In the genomic region with DNA sequence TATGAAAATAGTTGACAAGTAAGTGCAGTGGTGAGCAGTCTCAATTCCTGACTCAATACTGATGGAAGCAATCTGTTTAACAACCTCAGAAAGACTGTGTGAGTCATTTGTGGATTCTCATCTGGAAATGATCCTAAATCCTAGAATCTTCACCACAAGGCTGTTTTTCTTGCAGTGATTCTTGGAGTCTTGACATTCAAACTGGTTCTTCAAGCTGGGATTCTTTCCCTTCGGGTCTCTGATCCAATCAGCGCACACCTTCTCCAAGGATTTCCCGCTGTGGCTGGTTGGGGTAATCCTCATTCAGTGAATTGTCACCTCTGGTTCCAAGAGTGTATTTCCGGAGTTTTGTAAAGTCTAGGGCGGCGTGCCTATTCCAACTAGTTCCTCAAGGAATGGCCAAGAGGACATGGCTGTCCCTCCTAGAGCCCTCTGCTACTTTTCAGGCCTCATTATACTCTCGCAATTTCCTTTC, we compare ENCODE assay signal across 9 cellular contexts. TPM values are rescaled to one million over a fixed set of nuclear protein-coding genes. Genes with fewer than 3 reads are reported as not detected.
DNase-seq lines count a peak whose midpoint lies in the region; ATAC-seq and TF ChIP-seq lines count a peak whose summit lies in the region.
"Had no signal": no experiment of that assay in that cellular context is flagged by ENCODE, and none has a peak within 500 bp of the region (broad histone marks: within the 10 kb centered on the region; RNA-seq: fewer than 3 reads in every experiment).

No MANE protein-coding gene starts in this region.

- H4K8ac ChIP-seq in IMR-90 (ENCODE audit: low read depth in 2 of 2, low read length in 2 of 2) = peak overlapping the region in 1 of 2 experiments; percentile 48; a peak in 2 of 4 replicates

- peak overlapping the region; percentile 97 for H2BK5ac ChIP-seq in IMR-90 (ENCODE audit: low read depth, low read length, poor library complexity, severe bottlenecking)

- H3K4me3 ChIP-seq in IMR-90 (ENCODE audit: insufficient read depth, low read depth, low read length) (peak overlapping the region; percentile 5; the same call in 1 of the 2 replicates), esophagus muscularis mucosa (no peak overlapping the region), skeletal muscle tissue (ENCODE audit: low read length in 3 of 3) (no peak overlapping the region)
- H3K4me3 ChIP-seq: prostate gland had no signal

- DNase-seq in IMR-90 (peak; percentile 97), esophagus muscularis mucosa (ENCODE audit: extremely low spot score) (no peak), NCI-H1436 treated with DMSO at 0.1 percent for 48 hours (lab: John Stamatoyannopoulos, UW) (no peak), CD14-positive monocyte (ENCODE audit: low spot score) (no peak), AML-193 (lab: John Stamatoyannopoulos, UW) (no peak)
- DNase-seq in T-helper 2 cell treated with Interferon-gamma antibody and Interleukin-4, amounts not matched to agents 5 μg/mL and 100 μg/mL, for 36 hours (ENCODE audit: low spot score) = no peak

- peak overlapping the region; percentile 12; the same call in 1 of the 2 replicates for H2AK5ac ChIP-seq in IMR-90 (ENCODE audit: low read depth, low read length)

- H3K27me3 ChIP-seq in IMR-90 (ENCODE audit: control insufficient read depth, insufficient read depth, low read length) (no peaks in the 10 kb centered on the region), esophagus muscularis mucosa (no peaks in the 10 kb centered on the region), skeletal muscle tissue (ENCODE audit: control insufficient read depth in 3 of 3, insufficient read depth in 3 of 3, low read length in 3 of 3) (no peaks in the 10 kb centered on the region)

- no peak for TF ChIP-seq EP300 in esophagus muscularis mucosa (IDR thresholded peaks at IDR 0.05)

- no peak for TF ChIP-seq POLR2A in IMR-90 (IDR thresholded peaks at IDR 0.05; ENCODE audit: low read depth, low read length)
- TF ChIP-seq POLR2A in esophagus muscularis mucosa (IDR thresholded peaks at IDR 0.05; ENCODE audit: low read depth) = no peak

- TF ChIP-seq RAD21 in IMR-90 (IDR thresholded peaks at IDR 0.05; ENCODE audit: low read length) = peak; percentile 16; the same call in 1 of the 2 replicates

- peak overlapping the region; percentile 26; the same call in 1 of the 2 replicates for H2BK20ac ChIP-seq in IMR-90 (ENCODE audit: low read depth, low read length)

- H3K27ac Mint-ChIP-seq in T-helper 2 cell treated with Interferon-gamma antibody and Interleukin-4, amounts not matched to agents 5 μg/mL and 100 μg/mL, for 36 hours = no peak overlapping the region
- peak overlapping the region in 2 of 7 donors; percentile 49 to 55 for H3K27ac Mint-ChIP-seq in CD14-positive monocyte

- H3K18ac ChIP-seq in IMR-90 (ENCODE audit: low read depth, low read length) = peak overlapping the region; percentile 37

- peak overlapping the region; percentile 11; the same call in 1 of the 2 replicates for H4K5ac ChIP-seq in IMR-90 (ENCODE audit: low read depth, low read length)

- peak overlapping the region; percentile 17; the same call in 2 of the 3 replicates for H2BK15ac ChIP-seq in IMR-90 (ENCODE audit: low read depth, low read length)

- H3K9ac ChIP-seq in IMR-90 (ENCODE audit: low read depth, low read length) (peak overlapping the region; percentile 22), skeletal muscle tissue (ENCODE audit: low read depth in 1 of 3, low read length in 3 of 3) (no peak overlapping the region)

- intact Hi-C loops in IMR-90 (cut with micrococcal nuclease) = loop anchor here (1.0 to 2.0 kb wide), 7 partner anchors 24 to 162 kb away; no protein-coding TSS in a partner anchor
- intact Hi-C loops in esophagus muscularis mucosa (cut with DNase I) = loop anchor here (1.0 kb wide), 1 partner anchor 61 kb away; no protein-coding TSS in a partner anchor
- intact Hi-C loops in CD14-positive monocyte (cut with micrococcal nuclease) = loop anchor here (1.0 to 10.0 kb wide), 6 partner anchors 32 to 134 kb away; a partner anchor contains a TSS

- peak overlapping the region; percentile 1; the same call in 1 of the 2 replicates for H3K23ac ChIP-seq in IMR-90 (ENCODE audit: low read depth, low read length)

- in situ Hi-C loops in IMR-90 (cut with MboI; ENCODE audit: low sequenced_read_pairs) = loop anchor here (10.0 kb wide), 1 partner anchor 140 kb away; no protein-coding TSS in a partner anchor

- ATAC-seq in GM19328 (IDR thresholded peaks at IDR 0.05; ENCODE audit: unreplicated experiment) (peak; percentile 6), IMR-90 (ENCODE audit: low read depth) (peak; percentile 58)

- peak overlapping the region; percentile 27 for H3K4ac ChIP-seq in IMR-90 (ENCODE audit: low read depth, low read length)

- H3K9me3 ChIP-seq in IMR-90 (ENCODE audit: control insufficient read depth, insufficient read depth, low read length) = peaks cover 5% of the 10 kb centered on the region
- H3K9me3 ChIP-seq in esophagus muscularis mucosa = peaks cover 0 to 8% (median 2%) of the 10 kb centered on the region in 4 donors
- H3K9me3 ChIP-seq in skeletal muscle tissue (ENCODE audit: control insufficient read depth in 3 of 3, low read length in 3 of 3) = peaks cover 0 to 2% (median 0%) of the 10 kb centered on the region in 3 donors
- H3K9me3 ChIP-seq: prostate gland had no signal

- no peaks in the 10 kb centered on the region for H4K20me1 ChIP-seq in IMR-90 (ENCODE audit: insufficient read depth, low read length)

- H4K91ac ChIP-seq in IMR-90 (ENCODE audit: insufficient read depth, low read depth, low read length) = no peak overlapping the region

- TF ChIP-seq CTCF in IMR-90 (conservative IDR thresholded peaks at IDR 0.05; ENCODE audit: low read depth, low read length) = no peak
- no peak for TF ChIP-seq CTCF in esophagus muscularis mucosa (IDR thresholded peaks at IDR 0.05)
- TF ChIP-seq CTCF in CD14-positive monocyte (IDR thresholded peaks at IDR 0.05) = no peak

- 0 out of 2 replicates have a peak, but pooled peaks cover 4% of the 10 kb centered on the region for H3K9me1 ChIP-seq in IMR-90 (ENCODE audit: insufficient read depth, low read length)

- H2AK9ac ChIP-seq in IMR-90 (replicated peaks; ENCODE audit: low read depth, low read length, poor library complexity) = no peak overlapping the region

- peaks cover 3% of the 10 kb centered on the region for H3K36me3 Mint-ChIP-seq in T-helper 2 cell treated with Interferon-gamma antibody and Interleukin-4, amounts not matched to agents 5 μg/mL and 100 μg/mL, for 36 hours (ENCODE audit: low read depth)
- H3K36me3 Mint-ChIP-seq in CD14-positive monocyte = peaks cover 0 to 1% of the 10 kb centered on the region in 2 donors

- H3K27ac ChIP-seq in IMR-90 (ENCODE audit: insufficient read depth, low read length) (peak overlapping the region; percentile 72), esophagus muscularis mucosa (replicated peaks in 1 of 4) (peak overlapping the region; percentile 42 to 69 (median 49)), skeletal muscle tissue (ENCODE audit: low read depth, low read length) (peak overlapping the region; percentile 28)

- no TSS peak for BruUV-seq in IMR-90 (replicated peaks; lab: Mats Ljungman, UMichigan)

- dilution Hi-C loops in IMR-90 (cut with HindIII; ENCODE audit: low sequenced_read_pairs, unreplicated experiment) = no loop called here

- H3K27me3 Mint-ChIP-seq in T-helper 2 cell treated with Interferon-gamma antibody and Interleukin-4, amounts not matched to agents 5 μg/mL and 100 μg/mL, for 36 hours (ENCODE audit: low read depth) = no peaks in the 10 kb centered on the region
- peaks cover 0 to 5% (median 0%) of the 10 kb centered on the region in 3 donors for H3K27me3 Mint-ChIP-seq in CD14-positive monocyte (ENCODE audit: low read depth in 3 of 3)

- peak overlapping the region; percentile 63 for H3K4me2 ChIP-seq in IMR-90 (ENCODE audit: low read depth, low read length)

- no peaks in the 10 kb centered on the region for H3K79me1 ChIP-seq in IMR-90 (ENCODE audit: low read depth in 1 of 2, low read length in 2 of 2)

- H3K56ac ChIP-seq in IMR-90 (ENCODE audit: extremely low read depth, insufficient read depth, low read length) = peak overlapping the region; percentile 19

- WGBS in IMR-90 (ENCODE audit: extremely low coverage in 2 of 2, insufficient read length in 1 of 2), 2 experiments = 69% methylated on average over 3 of the region's 7 CpGs; no CpG with 5 or more reads in 1 of the 2 experiments
- WGBS in esophagus muscularis mucosa = 71% methylated on average over 7 of the region's 7 CpGs

- H3K9me3 Mint-ChIP-seq in T-helper 2 cell treated with Interferon-gamma antibody and Interleukin-4, amounts not matched to agents 5 μg/mL and 100 μg/mL, for 36 hours = peaks cover 10% of the 10 kb centered on the region
- peaks cover 2 to 13% (median 9%) of the 10 kb centered on the region in 7 donors for H3K9me3 Mint-ChIP-seq in CD14-positive monocyte

- peaks cover 26% of the 10 kb centered on the region for H3K4me1 Mint-ChIP-seq in T-helper 2 cell treated with Interferon-gamma antibody and Interleukin-4, amounts not matched to agents 5 μg/mL and 100 μg/mL, for 36 hours (ENCODE audit: low read depth)
- peaks cover 21% of the 10 kb centered on the region for H3K4me1 Mint-ChIP-seq in CD14-positive monocyte

- H2BK120ac ChIP-seq in IMR-90 (ENCODE audit: low read depth, low read length) = peak overlapping the region; percentile 52; the same call in 1 of the 2 replicates

- H2AFZ ChIP-seq in IMR-90 (replicated peaks; ENCODE audit: low read length, poor library complexity) = no peak overlapping the region

- POLR2A ChIA-PET in IMR-90 (lab: Charles Lee; ENCODE audit: unreplicated experiment) = interaction anchor here (0.6 to 1.4 kb wide), 3 partner anchors 59 to 61 kb away, joined by 3 to 7 read pairs (median 3); a partner anchor contains a TSS

- H3K4me1 ChIP-seq in IMR-90 (ENCODE audit: control insufficient read depth, insufficient read depth, low read length) (peaks cover 11% of the 10 kb centered on the region), esophagus muscularis mucosa (no peaks in the 10 kb centered on the region), skeletal muscle tissue (ENCODE audit: control insufficient read depth in 3 of 3, insufficient read depth in 3 of 3, low read length in 3 of 3) (no peaks in the 10 kb centered on the region)
- H3K4me1 ChIP-seq: prostate gland had no signal

- no peak overlapping the region for H3K4me3 Mint-ChIP-seq in T-helper 2 cell treated with Interferon-gamma antibody and Interleukin-4, amounts not matched to agents 5 μg/mL and 100 μg/mL, for 36 hours
- no peak overlapping the region for H3K4me3 Mint-ChIP-seq in CD14-positive monocyte

- H3K36me3 ChIP-seq in IMR-90 (ENCODE audit: control insufficient read depth, insufficient read depth, low read length) (no peaks in the 10 kb centered on the region), esophagus muscularis mucosa (no peaks in the 10 kb centered on the region), skeletal muscle tissue (ENCODE audit: control insufficient read depth in 3 of 3, insufficient read depth in 3 of 3, low read length in 3 of 3) (no peaks in the 10 kb centered on the region)
- H3K36me3 ChIP-seq: prostate gland had no signal

- CTCF ChIA-PET in IMR-90 (lab: Yijun Ruan, JAX) = interaction anchor here (0.6 to 3.5 kb wide), 8 partner anchors 17 to 163 kb away, joined by 3 to 25 read pairs (median 4); no protein-coding TSS in a partner anchor

- 0 out of 2 replicates have a peak overlapping the region, but pooled peaks have one; percentile 2 for H3K14ac ChIP-seq in IMR-90 (replicated peaks; ENCODE audit: low read depth, low read length)

RNA-seq across cellular contexts. Expression of a gene that starts 37.7 kb away (rescaled TPM):
- 3.0 and 3.9 TPM in 2 replicates for total RNA-seq in IMR-90 (2012; rRNA removed)
- polyA plus RNA-seq in IMR-90 (2012; rRNA removed) = 8.4 and 8.5 TPM in 2 replicates
- polyA plus RNA-seq in IMR-90 (2012; cell fraction: cytosol; rRNA removed) = 2.5 and 5.1 TPM in 2 replicates
- polyA plus RNA-seq in IMR-90 (2012; cell fraction: nucleus; rRNA removed; ENCODE audit: low replicate concordance) = 12.8 and 13.4 TPM in 2 replicates
- total RNA-seq in esophagus muscularis mucosa = 10 to 100 TPM; 17.4 to 29.0 (median 23.9) TPM
- 9.4 TPM for total RNA-seq in skeletal muscle tissue
- polyA plus RNA-seq in CD14-positive monocyte = 1 to 10 TPM; 4.9 to 7.4 TPM

RNA-seq across cellular contexts. Expression of a gene that starts 58.8 kb away (rescaled TPM):
- total RNA-seq in IMR-90 (2012; rRNA removed) (54.8 and 113 TPM in 2 replicates), esophagus muscularis mucosa (100 to 1,000 TPM in 1 of 4 donors, 10 to 100 TPM in 3; 10.7 to 102 (median 13.5) TPM), skeletal muscle tissue (49.6 TPM)
- polyA plus RNA-seq in IMR-90 (2012; rRNA removed) (38.2 and 46.1 TPM in 2 replicates), CD14-positive monocyte (100 to 1,000 TPM; 128 to 179 TPM)
- 19.4 and 27.9 TPM in 2 replicates for polyA plus RNA-seq in IMR-90 (2012; cell fraction: cytosol; rRNA removed)
- 44.9 and 179 TPM in 2 replicates for polyA plus RNA-seq in IMR-90 (2012; cell fraction: nucleus; rRNA removed; ENCODE audit: low replicate concordance)
